ENCODE assay signal across 8 cellular contexts in genomic region chrX:15749642-15750610, GRCh38. TPM values are rescaled to one million over a fixed set of nuclear protein-coding genes. Genes with fewer than 3 reads are reported as not detected.
DNase-seq lines count a peak whose midpoint lies in the region; ATAC-seq and TF ChIP-seq lines count a peak whose summit lies in the region.

No MANE protein-coding gene starts in this region.

- H2BK120ac ChIP-seq in mesenchymal stem cell (ENCODE audit: low read depth, low read length): no peak overlapping the region

- H3K36me3 Mint-ChIP-seq in CD14-positive monocyte: peaks cover 6 to 67% of the 10 kb centered on the region in 2 donors
- peaks cover 10% of the 10 kb centered on the region for H3K36me3 Mint-ChIP-seq in activated naive CD8-positive, alpha-beta T cell treated with anti-CD3 and anti-CD28 coated beads, Interleukin-2, amount 10 ng/mL, durations not matched to agents 7 days and 5 days

- H3K9me3 Mint-ChIP-seq in CD14-positive monocyte: peaks cover 0 to 2% (median 0%) of the 10 kb centered on the region in 7 donors
- no peaks in the 10 kb centered on the region for H3K9me3 Mint-ChIP-seq in activated naive CD8-positive, alpha-beta T cell treated with anti-CD3 and anti-CD28 coated beads, Interleukin-2, amount 10 ng/mL, durations not matched to agents 7 days and 5 days

- peak overlapping the region; percentile 65 to 69 for H3K4me3 Mint-ChIP-seq in CD14-positive monocyte
- peak overlapping the region; percentile 73 for H3K4me3 Mint-ChIP-seq in activated naive CD8-positive, alpha-beta T cell treated with anti-CD3 and anti-CD28 coated beads, Interleukin-2, amount 10 ng/mL, durations not matched to agents 7 days and 5 days

- H3K4me1 ChIP-seq in mesenchymal stem cell (ENCODE audit: control insufficient read depth, insufficient read depth, low read depth, low read length): no peaks in the 10 kb centered on the region

- H3K27me3 ChIP-seq in mesenchymal stem cell (ENCODE audit: control insufficient read depth in 1 of 2, insufficient read depth in 1 of 2, low read length in 2 of 2): no peaks in the 10 kb centered on the region

- no peak overlapping the region for H3K14ac ChIP-seq in mesenchymal stem cell (ENCODE audit: low read length in 2 of 2)

- H3K4me3 ChIP-seq in mesenchymal stem cell (ENCODE audit: insufficient read depth in 1 of 2, low read depth in 1 of 2, low read length in 2 of 2): peak overlapping the region in 1 of 2 experiments; percentile 34

- no peak overlapping the region for H2BK15ac ChIP-seq in mesenchymal stem cell (ENCODE audit: low read depth, poor library complexity, severe bottlenecking)

- H3K18ac ChIP-seq in mesenchymal stem cell (ENCODE audit: low read depth in 1 of 2, low read length in 2 of 2): peak overlapping the region in 1 of 2 experiments; percentile 24

- intact Hi-C loops in CD14-positive monocyte (cut with micrococcal nuclease): no loop called here

- H2BK12ac ChIP-seq in mesenchymal stem cell (ENCODE audit: low read length in 2 of 2): no peak overlapping the region

- no CpG with 5 or more reads among the region's 7 CpGs for WGBS in mesenchymal stem cell

- H4K8ac ChIP-seq in mesenchymal stem cell (ENCODE audit: low read length): no peak overlapping the region

- TF ChIP-seq CTCF in CD14-positive monocyte (IDR thresholded peaks at IDR 0.05): no peak

- POLR2A ChIA-PET in activated naive CD8-positive, alpha-beta T cell treated with anti-CD3 and anti-CD28 coated beads, Interleukin-2, amount 10 ng/mL, durations not matched to agents 7 days and 5 days (lab: Charles Lee): interaction anchor here (1.1 to 4.6 kb wide), 3 partner anchors 12 to 40 kb away, joined by 3 to 48 read pairs (median 5); partner anchors contain the start of genes CA5B and ZRSR2

- H3K4ac ChIP-seq in mesenchymal stem cell (ENCODE audit: low read depth in 1 of 2, low read length in 2 of 2): peak overlapping the region in 1 of 2 experiments; percentile 61

- DNase-seq in CD14-positive monocyte (ENCODE audit: low spot score) (peak; percentile 47), mesenchymal stem cell (peak; percentile 30), superior temporal gyrus (ENCODE audit: extremely low spot score) (no peak), iPS-NIHi11 (ENCODE audit: low spot score) (no peak)
- DNase-seq in activated naive CD8-positive, alpha-beta T cell treated with anti-CD3 and anti-CD28 coated beads, Interleukin-2, amount 10 ng/mL, durations not matched to agents 7 days and 5 days: no peak
- no peak for DNase-seq in activated effector memory CD4-positive, alpha-beta T cell treated with Interleukin-2 at 50 U/mL for 16 hours

- peaks cover 42% of the 10 kb centered on the region for H3K4me1 Mint-ChIP-seq in CD14-positive monocyte
- H3K4me1 Mint-ChIP-seq in activated naive CD8-positive, alpha-beta T cell treated with anti-CD3 and anti-CD28 coated beads, Interleukin-2, amount 10 ng/mL, durations not matched to agents 7 days and 5 days: peaks cover 30% of the 10 kb centered on the region

- H2AFZ ChIP-seq in mesenchymal stem cell (ENCODE audit: low read depth, low read length): no peak overlapping the region

- H3K27ac Mint-ChIP-seq in CD14-positive monocyte: peak overlapping the region; percentile 92 to 98 (median 94)
- H3K27ac Mint-ChIP-seq in activated naive CD8-positive, alpha-beta T cell treated with anti-CD3 and anti-CD28 coated beads, Interleukin-2, amount 10 ng/mL, durations not matched to agents 7 days and 5 days: peak overlapping the region; percentile 93

- H2BK5ac ChIP-seq in mesenchymal stem cell (ENCODE audit: low read depth, low read length, poor library complexity, severe bottlenecking): no peak overlapping the region

- peaks cover 2% of the 10 kb centered on the region for H3K79me1 ChIP-seq in mesenchymal stem cell (replicated peaks; ENCODE audit: low read length, poor library complexity, severe bottlenecking)

- H4K91ac ChIP-seq in mesenchymal stem cell (ENCODE audit: low read length): no peak overlapping the region

- no peak overlapping the region for H3K23ac ChIP-seq in mesenchymal stem cell (ENCODE audit: low read length in 2 of 2)

- no peak overlapping the region for H2AK5ac ChIP-seq in mesenchymal stem cell (ENCODE audit: low read length, severe bottlenecking)

- H3K9me3 ChIP-seq in mesenchymal stem cell (ENCODE audit: control insufficient read depth, low read length): no peaks in the 10 kb centered on the region

- H3K36me3 ChIP-seq in mesenchymal stem cell (ENCODE audit: control insufficient read depth in 1 of 2, insufficient read depth in 2 of 2, low read depth in 1 of 2, low read length in 2 of 2): no peaks in the 10 kb centered on the region

- peak; percentile 86 for ATAC-seq in GM19463 (IDR thresholded peaks at IDR 0.05; ENCODE audit: unreplicated experiment)
- peak; percentile 77 for ATAC-seq in HG03521 (IDR thresholded peaks at IDR 0.05; ENCODE audit: unreplicated experiment)
- peak; percentile 68 for ATAC-seq in activated naive CD8-positive, alpha-beta T cell treated with anti-CD3 and anti-CD28 coated beads, Interleukin-2, amount 10 ng/mL, durations not matched to agents 7 days and 5 days (ENCODE audit: low read depth)

- H3K27ac ChIP-seq in mesenchymal stem cell (ENCODE audit: low read length, poor library complexity, severe bottlenecking): no peak overlapping the region

- peaks cover 0 to 12% (median 0%) of the 10 kb centered on the region in 3 donors for H3K27me3 Mint-ChIP-seq in CD14-positive monocyte (ENCODE audit: low read depth in 3 of 3)
- H3K27me3 Mint-ChIP-seq in activated naive CD8-positive, alpha-beta T cell treated with anti-CD3 and anti-CD28 coated beads, Interleukin-2, amount 10 ng/mL, durations not matched to agents 7 days and 5 days: no peaks in the 10 kb centered on the region

- H3K9ac ChIP-seq in mesenchymal stem cell (ENCODE audit: low read length): peak overlapping the region; percentile 74

- H3K4me2 ChIP-seq in mesenchymal stem cell (ENCODE audit: low read length, poor library complexity, severe bottlenecking): no peak overlapping the region

RNA-seq across cellular contexts. Expression of gene CA5B, which starts 11.9 kb away (rescaled TPM):
- polyA plus RNA-seq in CD14-positive monocyte: 10 to 100 TPM in 1 of 2 donors, 1 to 10 TPM in 1; 6.2 to 24.4 TPM
- 10 to 100 TPM; 18.5 to 23.4 TPM for total RNA-seq in activated naive CD8-positive, alpha-beta T cell treated with anti-CD3 and anti-CD28 coated beads, Interleukin-2, amount 10 ng/mL, durations not matched to agents 7 days and 5 days
- polyA plus RNA-seq in mesenchymal stem cell (2013, experiment 1 of 2): 13.2 TPM
- 12.4 TPM for polyA plus RNA-seq in mesenchymal stem cell (2013, experiment 2 of 2)

RNA-seq across cellular contexts. Expression of gene ZRSR2, which starts 40.4 kb away (rescaled TPM):
- 10 to 100 TPM in 1 of 2 donors, 1 to 10 TPM in 1; 9.3 to 11.2 TPM for polyA plus RNA-seq in CD14-positive monocyte
- 10 to 100 TPM; 19.3 TPM for total RNA-seq in activated naive CD8-positive, alpha-beta T cell treated with anti-CD3 and anti-CD28 coated beads, Interleukin-2, amount 10 ng/mL, durations not matched to agents 7 days and 5 days
- polyA plus RNA-seq in mesenchymal stem cell (2013, experiment 1 of 2): 13.3 TPM
- polyA plus RNA-seq in mesenchymal stem cell (2013, experiment 2 of 2): 11.8 TPM

Comparison
In these comparisons a context has a peak if more than half of its experiments do, and no peak if none do; other contexts are left out.
1. DNase-seq: peak in CD14-positive monocyte (single experiment) and mesenchymal stem cell (single experiment); none in activated naive CD8-positive, alpha-beta T cell treated with anti-CD3 and anti-CD28 coated beads, Interleukin-2, amount 10 ng/mL, durations not matched to agents 7 days and 5 days (single experiment), superior temporal gyrus (single experiment), iPS-NIHi11 (single experiment) and activated effector memory CD4-positive, alpha-beta T cell treated with Interleukin-2 at 50 U/mL for 16 hours (single experiment).
2. Peak in every context shown above with its lines, with median percentiles within 50 percentile points of each other: ATAC-seq.